In genomic region chr2:173343921-173344320, GRCh38 we compare ENCODE assay signal across 30 cellular contexts.
"Had no signal": no experiment of that assay in that cellular context is flagged by ENCODE, and none has a peak within 500 bp of the region (broad histone marks: within the 10 kb centered on the region; RNA-seq: fewer than 3 reads in every experiment).

No MANE protein-coding gene starts in this region.

- H3K27ac ChIP-seq: neural progenitor cell, ovary, parathyroid adenoma, psoas muscle, right lobe of liver, sigmoid colon, spleen, suprapubic skin, testis, tibial artery, transverse colon, upper lobe of left lung, vagina had no signal

- H3K4me3 ChIP-seq: neural progenitor cell, ovary, psoas muscle, right lobe of liver, sigmoid colon, smooth muscle cell, spleen, suprapubic skin, testis, tibial artery, transverse colon, upper lobe of left lung, vagina had no signal

- ATAC-seq: naive thymus-derived CD4-positive, alpha-beta T cell; natural killer cell; psoas muscle; right cardiac atrium; right lobe of liver; stimulated activated memory B cell treated with anti-CD40 and anti-IgM and Interleukin-4, amounts not matched to agents 10 μg/mL and 1 μg/mL and 100 μg/mL, for 72 hours; stimulated activated naive CD8-positive, alpha-beta T cell treated with anti-CD3 and anti-CD28 coated beads, Interleukin-15, amount 100 ng/mL, for 72 hours; stimulated activated naive CD8-positive, alpha-beta T cell treated with anti-CD3 and anti-CD28 coated beads, Interleukin-15, Interleukin-2, amounts not matched to agents 100 U/mL and 50 U/mL, for 24 hours had no signal

- H3K4me1 ChIP-seq: parathyroid adenoma, psoas muscle, sigmoid colon, spleen, suprapubic skin, testis, tibial artery, upper lobe of left lung, vagina had no signal

- H3K27me3 ChIP-seq: neural progenitor cell, ovary, right lobe of liver, sigmoid colon, spleen, suprapubic skin, testis, tibial artery, transverse colon, upper lobe of left lung, vagina had no signal

- H3K9me3 ChIP-seq: ovary, suprapubic skin, testis, vagina had no signal

- H3K36me3 ChIP-seq: neural progenitor cell, ovary, right lobe of liver, sigmoid colon, spleen, suprapubic skin, tibial artery, transverse colon, upper lobe of left lung, vagina had no signal

- FAIRE-seq: urothelium cell line had no signal

- DNase-seq: naive thymus-derived CD4-positive, alpha-beta T cell; natural killer cell; occipital lobe; ovary; posterior cingulate gyrus; psoas muscle; right cardiac atrium; right lobe of liver; sigmoid colon; spleen; stimulated activated CD4-positive, alpha-beta T cell treated with anti-CD3 and anti-CD28 coated beads, Interleukin-12 subunit alpha, Interleukin-12 subunit beta, amount 100 ng/mL, for 4 hours; stimulated activated CD4-positive, alpha-beta T cell treated with anti-CD3 and anti-CD28 coated beads, Interleukin-1b, Interleukin-23, amount 100 ng/mL, for 48 hours; stimulated activated CD4-positive, alpha-beta T cell treated with anti-CD3 and anti-CD28 coated beads, Interleukin-4, amount 100 ng/mL, for 1 hour; stimulated activated CD4-positive, alpha-beta T cell treated with anti-CD3 and anti-CD28 coated beads, Interleukin-4, amount 100 ng/mL, for 4 hours; stimulated activated CD8-positive, alpha-beta memory T cell treated with anti-CD3 and anti-CD28 coated beads, Interleukin-4, amount 100 ng/mL, for 48 hours; stimulated activated naive CD4-positive, alpha-beta T cell; stimulated activated naive CD8-positive, alpha-beta T cell treated with anti-CD3 and anti-CD28 coated beads, Interleukin-15, amount 100 ng/mL, for 72 hours; stimulated activated naive CD8-positive, alpha-beta T cell treated with anti-CD3 and anti-CD28 coated beads, Interleukin-15, Interleukin-2, amounts not matched to agents 100 U/mL and 50 U/mL, for 24 hours; substantia nigra; testis; tibial artery; transverse colon; upper lobe of left lung had no signal
